14 cellular contexts compared by ENCODE assay signal in genomic region chr13:108376308-108376707, GRCh38.
DNase-seq lines count a peak whose midpoint lies in the region; ATAC-seq and TF ChIP-seq lines count a peak whose summit lies in the region.
"Had no signal": no experiment of that assay in that cellular context is flagged by ENCODE, and none has a peak within 500 bp of the region (broad histone marks: within the 10 kb centered on the region; RNA-seq: fewer than 3 reads in every experiment).

No MANE protein-coding gene starts in this region.

- ATAC-seq in activated naive CD8-positive, alpha-beta T cell treated with anti-CD3 and anti-CD28 coated beads, Interleukin-2, amount 50 U/mL, for 24 hours, result no peak
- ATAC-seq: A549; CD8-positive, alpha-beta T cell had no signal

- no peaks in the 10 kb centered on the region for H3K4me1 Mint-ChIP-seq in activated naive CD8-positive, alpha-beta T cell treated with anti-CD3 and anti-CD28 coated beads for 36 hours
- no peaks in the 10 kb centered on the region for H3K4me1 Mint-ChIP-seq in activated naive CD8-positive, alpha-beta T cell treated with anti-CD3 and anti-CD28 coated beads, Interleukin-2, amount 50 U/mL, for 24 hours
- no peaks in the 10 kb centered on the region for H3K4me1 Mint-ChIP-seq in glutamatergic neuron (ENCODE audit: low read depth, unreplicated experiment)
- H3K4me1 Mint-ChIP-seq: B cell had no signal

- TF ChIP-seq CTCF in glutamatergic neuron (IDR thresholded peaks at IDR 0.05; ENCODE audit: partially characterized antibody, unreplicated experiment), result no peak

- H3K36me3 Mint-ChIP-seq in activated naive CD8-positive, alpha-beta T cell treated with anti-CD3 and anti-CD28 coated beads for 36 hours, result no peaks in the 10 kb centered on the region
- H3K36me3 Mint-ChIP-seq in activated naive CD8-positive, alpha-beta T cell treated with anti-CD3 and anti-CD28 coated beads, Interleukin-2, amount 50 U/mL, for 24 hours (ENCODE audit: low read depth), result peaks cover 1% of the 10 kb centered on the region
- no peaks in the 10 kb centered on the region for H3K36me3 Mint-ChIP-seq in glutamatergic neuron (ENCODE audit: unreplicated experiment)
- H3K36me3 Mint-ChIP-seq: CD8-positive, alpha-beta T cell had no signal

- peaks cover 5% of the 10 kb centered on the region for H3K9me3 Mint-ChIP-seq in activated naive CD8-positive, alpha-beta T cell treated with anti-CD3 and anti-CD28 coated beads for 36 hours
- peaks cover 3% of the 10 kb centered on the region for H3K9me3 Mint-ChIP-seq in activated naive CD8-positive, alpha-beta T cell treated with anti-CD3 and anti-CD28 coated beads, Interleukin-2, amount 50 U/mL, for 24 hours
- no peaks in the 10 kb centered on the region for H3K9me3 Mint-ChIP-seq in glutamatergic neuron (ENCODE audit: unreplicated experiment)
- H3K9me3 Mint-ChIP-seq: CD8-positive, alpha-beta T cell had no signal

- H3K27ac Mint-ChIP-seq in activated naive CD8-positive, alpha-beta T cell treated with anti-CD3 and anti-CD28 coated beads for 36 hours, result peak overlapping the region; percentile 28
- no peak overlapping the region for H3K27ac Mint-ChIP-seq in activated naive CD8-positive, alpha-beta T cell treated with anti-CD3 and anti-CD28 coated beads, Interleukin-2, amount 50 U/mL, for 24 hours
- H3K27ac Mint-ChIP-seq in glutamatergic neuron (ENCODE audit: unreplicated experiment), result no peak overlapping the region
- H3K27ac Mint-ChIP-seq: B cell; CD4-positive, alpha-beta T cell; CD8-positive, alpha-beta T cell had no signal

- DNase-seq in activated naive CD8-positive, alpha-beta T cell treated with anti-CD3 and anti-CD28 coated beads for 36 hours, result no peak
- DNase-seq in activated naive CD8-positive, alpha-beta T cell treated with anti-CD3 and anti-CD28 coated beads, Interleukin-2, amount 50 U/mL, for 24 hours, result no peak
- peak; percentile 65 for DNase-seq in islet precursor cell
- DNase-seq in glutamatergic neuron, result no peak
- DNase-seq in NCI-H2227 treated with DMSO at 0.1 percent for 48 hours (lab: John Stamatoyannopoulos, UW), result no peak
- DNase-seq: AML-193; Caco-2; Calu3; CD4-positive, alpha-beta T cell; CD8-positive, alpha-beta T cell; DMS79 treated with DMSO at 0.1 percent for 48 hours; GF-D8 had no signal

- no peaks in the 10 kb centered on the region for H3K27me3 Mint-ChIP-seq in activated naive CD8-positive, alpha-beta T cell treated with anti-CD3 and anti-CD28 coated beads for 36 hours
- peaks cover 3% of the 10 kb centered on the region for H3K27me3 Mint-ChIP-seq in activated naive CD8-positive, alpha-beta T cell treated with anti-CD3 and anti-CD28 coated beads, Interleukin-2, amount 50 U/mL, for 24 hours
- H3K27me3 Mint-ChIP-seq in glutamatergic neuron (ENCODE audit: unreplicated experiment), result peaks cover 7% of the 10 kb centered on the region

- H3K4me3 Mint-ChIP-seq in activated naive CD8-positive, alpha-beta T cell treated with anti-CD3 and anti-CD28 coated beads for 36 hours, result no peak overlapping the region
- no peak overlapping the region for H3K4me3 Mint-ChIP-seq in activated naive CD8-positive, alpha-beta T cell treated with anti-CD3 and anti-CD28 coated beads, Interleukin-2, amount 50 U/mL, for 24 hours
- H3K4me3 Mint-ChIP-seq in glutamatergic neuron (ENCODE audit: unreplicated experiment), result no peak overlapping the region
- H3K4me3 Mint-ChIP-seq: B cell; CD4-positive, alpha-beta T cell; CD8-positive, alpha-beta T cell had no signal
